8 cellular contexts compared by ENCODE assay signal in genomic region chrX:72714471-72714916, GRCh38. TPM values are rescaled to one million over a fixed set of nuclear protein-coding genes. Genes with fewer than 3 reads are reported as not detected.
DNase-seq lines count a peak whose midpoint lies in the region; FAIRE-seq and TF ChIP-seq lines count a peak whose summit lies in the region.

No MANE protein-coding gene starts in this region.

- intact Hi-C loops in activated T-helper 2 cell treated with anti-CD3 and anti-CD28 coated beads, Interferon-gamma antibody, Interleukin-2, Interleukin-4, amounts not matched to agents 10 μg/mL and 5 μg/mL and 100 μg/mL, durations not matched to agents 14 hours and 24 hours and 36 hours (cut with micrococcal nuclease), result loop anchor here (1.0 kb wide), 1 partner anchor 93 kb away; no protein-coding TSS in a partner anchor

- peak overlapping the region; percentile 67 for H3K27ac Mint-ChIP-seq in activated T-helper 2 cell treated with anti-CD3 and anti-CD28 coated beads, Interferon-gamma antibody, Interleukin-2, Interleukin-4, amounts not matched to agents 10 μg/mL and 5 μg/mL and 100 μg/mL, durations not matched to agents 14 hours and 24 hours and 36 hours
- peak overlapping the region; percentile 84 to 91 (median 89) for H3K27ac Mint-ChIP-seq in nephron

- DNase-seq in ACHN, result peak; percentile 47
- peak; percentile 12 for DNase-seq in GM13976 (ENCODE audit: low spot score)
- DNase-seq in NCI-H2107 treated with DMSO at 0.1 percent for 48 hours (lab: John Stamatoyannopoulos, UW; ENCODE audit: unreplicated experiment), result peak; percentile 80
- DNase-seq in activated T-helper 2 cell treated with anti-CD3 and anti-CD28 coated beads, Interferon-gamma antibody, Interleukin-2, Interleukin-4, amounts not matched to agents 10 μg/mL and 5 μg/mL and 100 μg/mL, durations not matched to agents 14 hours and 24 hours and 36 hours (ENCODE audit: low spot score), result no peak
- peak; percentile 23 to 24 for DNase-seq in frontal cortex (ENCODE audit: low spot score in 2 of 2)
- DNase-seq in COLO829 (ENCODE audit: low spot score), result no peak
- no peak for DNase-seq in NK-92 treated with Interleukin-12 subunit alpha and Interleukin-12 subunit beta, amount 100 ng/mL, for 24 hours (lab: John Stamatoyannopoulos, UW)

- in situ Hi-C loops in ACHN (cut with HindIII; ENCODE audit: low pct_ligation_motif_present, low pct_unique_long_range_greater_than_20kb, low sequenced_read_pairs) (no loop called here), GM13976 (cut with MboI; ENCODE audit: low sequenced_read_pairs, unreplicated experiment) (no loop called here)

- peak overlapping the region; percentile 74 for H3K4me3 Mint-ChIP-seq in activated T-helper 2 cell treated with anti-CD3 and anti-CD28 coated beads, Interferon-gamma antibody, Interleukin-2, Interleukin-4, amounts not matched to agents 10 μg/mL and 5 μg/mL and 100 μg/mL, durations not matched to agents 14 hours and 24 hours and 36 hours (ENCODE audit: low read depth)
- peak overlapping the region; percentile 90 to 92 (median 92) for H3K4me3 Mint-ChIP-seq in nephron

- H3K4me1 Mint-ChIP-seq in activated T-helper 2 cell treated with anti-CD3 and anti-CD28 coated beads, Interferon-gamma antibody, Interleukin-2, Interleukin-4, amounts not matched to agents 10 μg/mL and 5 μg/mL and 100 μg/mL, durations not matched to agents 14 hours and 24 hours and 36 hours (ENCODE audit: low read depth), result peaks cover 15% of the 10 kb centered on the region
- H3K4me1 Mint-ChIP-seq in nephron, result peaks cover 21% of the 10 kb centered on the region

- FAIRE-seq in frontal cortex (lab: Jason Lieb, UNC), result no peak

- H3K27me3 Mint-ChIP-seq in activated T-helper 2 cell treated with anti-CD3 and anti-CD28 coated beads, Interferon-gamma antibody, Interleukin-2, Interleukin-4, amounts not matched to agents 10 μg/mL and 5 μg/mL and 100 μg/mL, durations not matched to agents 14 hours and 24 hours and 36 hours (ENCODE audit: low read depth), result peaks cover 2% of the 10 kb centered on the region
- H3K27me3 Mint-ChIP-seq in nephron (ENCODE audit: low read depth), result no peaks in the 10 kb centered on the region

- no peaks in the 10 kb centered on the region for H3K9me3 Mint-ChIP-seq in activated T-helper 2 cell treated with anti-CD3 and anti-CD28 coated beads, Interferon-gamma antibody, Interleukin-2, Interleukin-4, amounts not matched to agents 10 μg/mL and 5 μg/mL and 100 μg/mL, durations not matched to agents 14 hours and 24 hours and 36 hours
- H3K9me3 Mint-ChIP-seq in nephron, result peaks cover 11% of the 10 kb centered on the region

- H3K36me3 Mint-ChIP-seq in activated T-helper 2 cell treated with anti-CD3 and anti-CD28 coated beads, Interferon-gamma antibody, Interleukin-2, Interleukin-4, amounts not matched to agents 10 μg/mL and 5 μg/mL and 100 μg/mL, durations not matched to agents 14 hours and 24 hours and 36 hours (ENCODE audit: low read depth), result peaks cover 2% of the 10 kb centered on the region
- peaks cover 1% of the 10 kb centered on the region for H3K36me3 Mint-ChIP-seq in nephron (ENCODE audit: low read depth)

- TF ChIP-seq CTCF in GM13976 (IDR thresholded peaks at IDR 0.05; ENCODE audit: borderline replicate concordance, control extremely low read depth, extremely low read depth, insufficient read depth, missing control alignments) (no peak), nephron (IDR thresholded peaks at IDR 0.05; ENCODE audit: unreplicated experiment in 3 of 3) (no peak)

RNA-seq across cellular contexts. Expression of gene PHKA1, which starts 0.4 kb away (rescaled TPM):
- 10.7 and 11.5 TPM in 2 replicates for total RNA-seq in activated T-helper 2 cell treated with anti-CD3 and anti-CD28 coated beads, Interferon-gamma antibody, Interleukin-2, Interleukin-4, amounts not matched to agents 10 μg/mL and 5 μg/mL and 100 μg/mL, durations not matched to agents 14 hours and 24 hours and 36 hours
- total RNA-seq in frontal cortex, result 2.4 TPM

Comparison
In these comparisons a context has a peak if more than half of its experiments do, and no peak if none do; other contexts are left out.
1. DNase-seq: peak in ACHN (single experiment), GM13976 (single experiment), NCI-H2107 treated with DMSO at 0.1 percent for 48 hours (single experiment) and frontal cortex (2 of 2); none in activated T-helper 2 cell treated with anti-CD3 and anti-CD28 coated beads, Interferon-gamma antibody, Interleukin-2, Interleukin-4, amounts not matched to agents 10 μg/mL and 5 μg/mL and 100 μg/mL, durations not matched to agents 14 hours and 24 hours and 36 hours (single experiment), COLO829 (single experiment) and NK-92 treated with Interleukin-12 subunit alpha and Interleukin-12 subunit beta, amount 100 ng/mL, for 24 hours (single experiment).